8 cellular contexts compared by ENCODE assay signal in genomic region chr1:17125756-17126237, GRCh38. TPM values are rescaled to one million over a fixed set of nuclear protein-coding genes. Genes with fewer than 3 reads are reported as not detected.
A peak's percentile ranks its signal among the peaks of the same experiment; 100 is the strongest.
DNase-seq lines count a peak whose midpoint lies in the region; ATAC-seq and TF ChIP-seq lines count a peak whose summit lies in the region.

No MANE protein-coding gene starts in this region.

- no peak overlapping the region for H3K9ac ChIP-seq in DND-41 (ENCODE audit: low read depth, low read length)
- peak overlapping the region; percentile 30 for H3K9ac ChIP-seq in HUES6 (ENCODE audit: low read length)

- no peaks in the 10 kb centered on the region for H3K36me3 Mint-ChIP-seq in activated T-helper 1 cell treated with anti-CD3 and anti-CD28 coated beads, Interleukin-12 subunit alpha, Interleukin-12 subunit beta, Interleukin-2, Interleukin-4 antibody, amounts not matched to agents 30 ng/mL and 10 ng/mL and 1 ng/mL, durations not matched to agents 14 hours and 24 hours and 36 hours (ENCODE audit: low read depth)

- intact Hi-C loops in activated T-helper 1 cell treated with anti-CD3 and anti-CD28 coated beads, Interleukin-12 subunit alpha, Interleukin-12 subunit beta, Interleukin-2, Interleukin-4 antibody, amounts not matched to agents 30 ng/mL and 10 ng/mL and 1 ng/mL, durations not matched to agents 14 hours and 24 hours and 36 hours (cut with micrococcal nuclease): loop anchor here (1.0 to 5.0 kb wide), 2 partner anchors 112 to 212 kb away; no protein-coding TSS in a partner anchor

- DNase-seq in DND-41 (peak; percentile 76), RPMI7951 (ENCODE audit: low read depth) (peak; percentile 80), fibroblast of pulmonary artery (ENCODE audit: low read depth) (peak; percentile 83), stromal cell of bone marrow (ENCODE audit: low read depth) (peak; percentile 48)
- DNase-seq in activated T-helper 1 cell treated with anti-CD3 and anti-CD28 coated beads, Interleukin-12 subunit alpha, Interleukin-12 subunit beta, Interleukin-2, Interleukin-4 antibody, amounts not matched to agents 30 ng/mL and 10 ng/mL and 1 ng/mL, durations not matched to agents 14 hours and 24 hours and 36 hours (ENCODE audit: low spot score): peak; percentile 62

- H3K27me3 ChIP-seq in DND-41 (ENCODE audit: insufficient read depth, low read length, poor library complexity): no peaks in the 10 kb centered on the region
- H3K27me3 ChIP-seq in HUES6 (ENCODE audit: control insufficient read depth, insufficient read depth, low read length): no peaks in the 10 kb centered on the region
- H3K27me3 ChIP-seq in neutrophil: no peaks in the 10 kb centered on the region

- H3K4me3 ChIP-seq in DND-41 (ENCODE audit: low read depth in 1 of 2, low read length in 2 of 2) (no peak overlapping the region), HUES6 (ENCODE audit: low read depth, low read length) (no peak overlapping the region), fibroblast of pulmonary artery (replicated peaks; ENCODE audit: low read depth, low read length) (no peak overlapping the region), neutrophil (ENCODE audit: low read depth in 1 of 2, low read length in 1 of 2) (peak overlapping the region in 1 of 2 experiments; percentile 14)

- no peaks in the 10 kb centered on the region for H3K4me1 ChIP-seq in DND-41 (ENCODE audit: insufficient read depth, low read length)
- peaks cover 31% of the 10 kb centered on the region for H3K4me1 ChIP-seq in HUES6 (ENCODE audit: control insufficient read depth, insufficient read depth, low read length)
- H3K4me1 ChIP-seq in neutrophil (ENCODE audit: control insufficient read depth in 1 of 2, insufficient read depth in 1 of 2, low read depth in 1 of 2, low read length in 1 of 2): peaks cover 51 to 62% of the 10 kb centered on the region in 2 experiments

- no peak overlapping the region for H3K4me3 Mint-ChIP-seq in activated T-helper 1 cell treated with anti-CD3 and anti-CD28 coated beads, Interleukin-12 subunit alpha, Interleukin-12 subunit beta, Interleukin-2, Interleukin-4 antibody, amounts not matched to agents 30 ng/mL and 10 ng/mL and 1 ng/mL, durations not matched to agents 14 hours and 24 hours and 36 hours

- H3K36me3 ChIP-seq in DND-41 (ENCODE audit: insufficient read depth, low read length): no peaks in the 10 kb centered on the region
- no peaks in the 10 kb centered on the region for H3K36me3 ChIP-seq in HUES6 (ENCODE audit: control insufficient read depth, insufficient read depth, low read length)
- no peaks in the 10 kb centered on the region for H3K36me3 ChIP-seq in neutrophil

- peaks cover 6% of the 10 kb centered on the region; the same call in 1 of the 2 replicates for H4K20me1 ChIP-seq in DND-41 (ENCODE audit: insufficient read depth, low read length)

- no peak overlapping the region for H3K27ac ChIP-seq in DND-41 (ENCODE audit: low read length)
- peak overlapping the region; percentile 5; the same call in 1 of the 2 replicates for H3K27ac ChIP-seq in HUES6 (ENCODE audit: low read depth, low read length)
- H3K27ac ChIP-seq in neutrophil: peak overlapping the region; percentile 8

- ATAC-seq in DND-41 (ENCODE audit: insufficient read depth, low read depth): peak; percentile 92
- no peak for ATAC-seq in HG02884 (IDR thresholded peaks at IDR 0.05; ENCODE audit: unreplicated experiment)

- H3K4me1 Mint-ChIP-seq in activated T-helper 1 cell treated with anti-CD3 and anti-CD28 coated beads, Interleukin-12 subunit alpha, Interleukin-12 subunit beta, Interleukin-2, Interleukin-4 antibody, amounts not matched to agents 30 ng/mL and 10 ng/mL and 1 ng/mL, durations not matched to agents 14 hours and 24 hours and 36 hours (ENCODE audit: low read depth): no peaks in the 10 kb centered on the region

- TF ChIP-seq CTCF in DND-41 (IDR thresholded peaks at IDR 0.05; ENCODE audit: borderline replicate concordance, extremely low read depth, low read length, poor library complexity, severe bottlenecking) (peak; percentile 95), fibroblast of pulmonary artery (IDR thresholded peaks at IDR 0.05; ENCODE audit: low read length, missing control alignments) (peak; percentile 88), neutrophil (IDR thresholded peaks at IDR 0.05) (peak; percentile 91)

- no peak overlapping the region for H2AFZ ChIP-seq in DND-41 (ENCODE audit: low read depth, low read length)

- H3K9me3 ChIP-seq in DND-41 (ENCODE audit: insufficient read depth, low read length, severe bottlenecking) (no peaks in the 10 kb centered on the region), HUES6 (ENCODE audit: control insufficient read depth, insufficient read depth, low read depth, low read length) (no peaks in the 10 kb centered on the region), neutrophil (no peaks in the 10 kb centered on the region)

- no peaks in the 10 kb centered on the region for H3K79me2 ChIP-seq in DND-41 (ENCODE audit: insufficient read depth, low read length)

- H3K9me3 Mint-ChIP-seq in activated T-helper 1 cell treated with anti-CD3 and anti-CD28 coated beads, Interleukin-12 subunit alpha, Interleukin-12 subunit beta, Interleukin-2, Interleukin-4 antibody, amounts not matched to agents 30 ng/mL and 10 ng/mL and 1 ng/mL, durations not matched to agents 14 hours and 24 hours and 36 hours: no peaks in the 10 kb centered on the region

- H3K4me2 ChIP-seq in DND-41 (ENCODE audit: insufficient read depth, low read length): no peak overlapping the region

- no peak overlapping the region for H3K27ac Mint-ChIP-seq in activated T-helper 1 cell treated with anti-CD3 and anti-CD28 coated beads, Interleukin-12 subunit alpha, Interleukin-12 subunit beta, Interleukin-2, Interleukin-4 antibody, amounts not matched to agents 30 ng/mL and 10 ng/mL and 1 ng/mL, durations not matched to agents 14 hours and 24 hours and 36 hours

- H3K27me3 Mint-ChIP-seq in activated T-helper 1 cell treated with anti-CD3 and anti-CD28 coated beads, Interleukin-12 subunit alpha, Interleukin-12 subunit beta, Interleukin-2, Interleukin-4 antibody, amounts not matched to agents 30 ng/mL and 10 ng/mL and 1 ng/mL, durations not matched to agents 14 hours and 24 hours and 36 hours (ENCODE audit: insufficient read depth): peaks cover 7% of the 10 kb centered on the region

RNA-seq across cellular contexts. Expression of gene PADI2, which starts 6.5 kb away (rescaled TPM):
- total RNA-seq in RPMI7951 (2014; rRNA removed; shearing (Covaris generic)): 2.9 and 4.1 TPM in 2 replicates
- 0.07 TPM in 1 of 2 replicates, not detected in the other for total RNA-seq in activated T-helper 1 cell treated with anti-CD3 and anti-CD28 coated beads, Interleukin-12 subunit alpha, Interleukin-12 subunit beta, Interleukin-2, Interleukin-4 antibody, amounts not matched to agents 30 ng/mL and 10 ng/mL and 1 ng/mL, durations not matched to agents 14 hours and 24 hours and 36 hours
